17 cellular contexts compared by ENCODE assay signal in the genomic region with DNA sequence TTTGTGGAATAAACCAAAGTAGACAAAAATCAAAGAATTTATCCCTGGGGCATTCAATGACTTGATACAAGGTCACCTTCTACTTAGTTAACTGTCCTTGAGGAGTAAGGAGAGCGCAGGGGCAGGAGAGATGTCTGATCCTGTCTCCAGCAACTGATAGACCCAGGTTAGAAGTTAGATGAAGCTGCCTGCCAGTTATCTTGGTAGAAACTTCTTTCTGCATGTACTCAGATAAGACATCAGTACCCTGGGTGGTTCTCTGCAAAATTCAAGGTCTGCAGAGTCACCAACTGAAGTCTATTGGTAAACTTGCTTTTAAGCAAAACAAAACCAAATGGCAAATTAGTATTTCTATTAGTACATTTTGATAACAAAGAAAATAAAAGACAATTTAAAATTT.
"Had no signal": no experiment of that assay in that cellular context is flagged by ENCODE, and none has a peak within 500 bp of the region (broad histone marks: within the 10 kb centered on the region; RNA-seq: fewer than 3 reads in every experiment).

No MANE protein-coding gene starts in this region.

- H3K9me3 ChIP-seq: colonic mucosa, gastroesophageal sphincter, ovary, right lobe of liver, SK-N-SH, upper lobe of right lung had no signal

- H3K27ac ChIP-seq: colonic mucosa, gastroesophageal sphincter, right lobe of liver, upper lobe of right lung had no signal

- H3K27ac Mint-ChIP-seq: activated T-cell treated with anti-CD3 and anti-CD28 coated beads, Interleukin-2, amount 50 U/mL, for 72 hours; stimulated activated naive CD8-positive, alpha-beta T cell treated with anti-CD3 and anti-CD28 coated beads, Interleukin-15, amount 100 ng/mL, for 72 hours had no signal

- ATAC-seq: activated T-cell treated with anti-CD3 and anti-CD28 coated beads, Interleukin-2, amount 50 U/mL, for 72 hours; esophagus mucosa; gastroesophageal sphincter; naive thymus-derived CD4-positive, alpha-beta T cell; right lobe of liver; upper lobe of right lung had no signal

- H3K27me3 ChIP-seq: ovary, right lobe of liver had no signal

- DNase-seq: activated effector memory CD4-positive, alpha-beta T cell treated with anti-CD3 and anti-CD28 coated beads, Interleukin-2, amount 50 U/mL, for 16 hours; activated naive CD4-positive, alpha-beta T cell treated with anti-CD3 and anti-CD28 coated beads, Interleukin-2, amount 50 U/mL, for 16 hours; activated T-cell treated with anti-CD3 and anti-CD28 coated beads, Interleukin-2, amount 50 U/mL, for 72 hours; colonic mucosa; heart right ventricle; mesenchymal stem cell; naive thymus-derived CD4-positive, alpha-beta T cell; right lobe of liver; SK-N-SH; small intestine; stimulated activated CD4-positive, alpha-beta T cell treated with anti-CD3 and anti-CD28 coated beads, Interleukin-15, amount 100 ng/mL, for 24 hours; stimulated activated CD4-positive, alpha-beta T cell treated with anti-CD3 and anti-CD28 coated beads, Interleukin-2, amount 100 ng/mL, for 48 hours; stimulated activated naive CD8-positive, alpha-beta T cell treated with anti-CD3 and anti-CD28 coated beads, Interleukin-15, amount 100 ng/mL, for 72 hours; upper lobe of right lung had no signal
